9 cellular contexts compared by ENCODE assay signal in genomic region chr10:80509403-80510161, GRCh38. TPM values are rescaled to one million over a fixed set of nuclear protein-coding genes. Genes with fewer than 3 reads are reported as not detected.
DNase-seq lines count a peak whose midpoint lies in the region; ATAC-seq lines count a peak whose summit lies in the region.
"Had no signal": no experiment of that assay in that cellular context is flagged by ENCODE, and none has a peak within 500 bp of the region (broad histone marks: within the 10 kb centered on the region; RNA-seq: fewer than 3 reads in every experiment).

No MANE protein-coding gene starts in this region.

- peak overlapping the region; percentile 65 for H3K27ac Mint-ChIP-seq in activated naive CD8-positive, alpha-beta T cell treated with anti-CD3 and anti-CD28 coated beads for 36 hours

- intact Hi-C loops in sciatic nerve (cut with DNase I) = loop anchor here (10.0 kb wide), 1 partner anchor 115 kb away; no protein-coding TSS in a partner anchor

- DNase-seq in HCEC 1CT (peak; percentile 91), glomerular visceral epithelial cell (ENCODE audit: extremely low spot score) (peak; percentile 94), sciatic nerve (ENCODE audit: low spot score) (no peak), DMS 273 treated with DMSO at 0.1 percent for 48 hours (lab: John Stamatoyannopoulos, UW) (no peak), SKM-1 (lab: John Stamatoyannopoulos, UW; ENCODE audit: unreplicated experiment) (no peak)
- no peak for DNase-seq in activated naive CD8-positive, alpha-beta T cell treated with anti-CD3 and anti-CD28 coated beads for 36 hours
- DNase-seq: cortex of kidney had no signal

- H3K4me3 Mint-ChIP-seq in activated naive CD8-positive, alpha-beta T cell treated with anti-CD3 and anti-CD28 coated beads for 36 hours = no peak overlapping the region

- H3K9me3 Mint-ChIP-seq in activated naive CD8-positive, alpha-beta T cell treated with anti-CD3 and anti-CD28 coated beads for 36 hours = no peaks in the 10 kb centered on the region

- H3K36me3 Mint-ChIP-seq in activated naive CD8-positive, alpha-beta T cell treated with anti-CD3 and anti-CD28 coated beads for 36 hours = peaks cover 34% of the 10 kb centered on the region

- peak; percentile 5 for ATAC-seq in sciatic nerve
- no peak for ATAC-seq in HG02571 (IDR thresholded peaks at IDR 0.05; ENCODE audit: unreplicated experiment)
- ATAC-seq in HG03469 (IDR thresholded peaks at IDR 0.05; ENCODE audit: unreplicated experiment) = no peak

- peaks cover 35% of the 10 kb centered on the region for H3K4me1 Mint-ChIP-seq in activated naive CD8-positive, alpha-beta T cell treated with anti-CD3 and anti-CD28 coated beads for 36 hours

- no peaks in the 10 kb centered on the region for H3K27me3 Mint-ChIP-seq in activated naive CD8-positive, alpha-beta T cell treated with anti-CD3 and anti-CD28 coated beads for 36 hours

RNA-seq across cellular contexts. Expression of gene SH2D4B, which starts 28.1 kb away (rescaled TPM):
- under 1 TPM; 0.08 to 0.18 TPM for total RNA-seq in activated naive CD8-positive, alpha-beta T cell treated with anti-CD3 and anti-CD28 coated beads for 36 hours
- 0.18 TPM for total RNA-seq in sciatic nerve

RNA-seq across cellular contexts. Expression of gene TSPAN14, which starts 55.5 kb away (rescaled TPM):
- total RNA-seq in activated naive CD8-positive, alpha-beta T cell treated with anti-CD3 and anti-CD28 coated beads for 36 hours = 10 to 100 TPM; 39.6 to 40.4 TPM
- 103 TPM for total RNA-seq in sciatic nerve

Comparison
In these comparisons a context has a peak if more than half of its experiments do, and no peak if none do; other contexts are left out.
1. DNase-seq: peak in HCEC 1CT (single experiment) and glomerular visceral epithelial cell (single experiment); none in activated naive CD8-positive, alpha-beta T cell treated with anti-CD3 and anti-CD28 coated beads for 36 hours (single experiment), sciatic nerve (single experiment), DMS 273 treated with DMSO at 0.1 percent for 48 hours (single experiment) and SKM-1 (single experiment).